10 cellular contexts compared by ENCODE assay signal in the genomic region with DNA sequence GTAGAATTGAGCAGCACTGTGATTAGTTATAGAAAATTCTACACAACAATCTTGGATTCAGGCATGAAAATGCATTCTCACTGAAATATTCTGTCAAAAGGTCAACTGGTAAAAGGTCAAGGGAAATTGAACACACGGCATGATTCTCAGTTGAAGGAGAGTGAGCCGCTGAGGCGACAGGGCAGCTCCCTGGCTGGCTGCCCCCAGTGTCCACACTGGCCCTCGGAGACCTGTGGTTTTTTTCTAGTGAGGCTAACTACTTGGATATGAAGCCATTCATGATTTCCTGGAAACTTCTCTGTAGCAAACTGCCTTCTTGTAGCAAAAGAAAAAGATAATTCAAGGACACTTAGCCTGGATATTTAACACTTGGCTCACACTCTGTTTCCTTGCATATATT. TPM values are rescaled to one million over a fixed set of nuclear protein-coding genes. Genes with fewer than 3 reads are reported as not detected.
DNase-seq lines count a peak whose midpoint lies in the region; ATAC-seq and TF ChIP-seq lines count a peak whose summit lies in the region.
"Had no signal": no experiment of that assay in that cellular context is flagged by ENCODE, and none has a peak within 500 bp of the region (broad histone marks: within the 10 kb centered on the region; RNA-seq: fewer than 3 reads in every experiment).

No MANE protein-coding gene starts in this region.

- TF ChIP-seq CTCF in coronary artery (IDR thresholded peaks at IDR 0.05) = no peak
- no peak for TF ChIP-seq CTCF in lower lobe of right lung (IDR thresholded peaks at IDR 0.05)
- TF ChIP-seq CTCF in thyroid gland (IDR thresholded peaks at IDR 0.05) = no peak
- TF ChIP-seq CTCF in activated CD8-positive, alpha-beta T cell treated with anti-CD3 and anti-CD28 coated beads for 36 hours (IDR thresholded peaks at IDR 0.05) = no peak

- no peak for TF ChIP-seq POLR2A in thyroid gland (IDR thresholded peaks at IDR 0.05)

- no peaks in the 10 kb centered on the region for H3K36me3 ChIP-seq in lower lobe of right lung
- H3K36me3 ChIP-seq in thyroid gland = no peaks in the 10 kb centered on the region

- H3K4me3 ChIP-seq in coronary artery = peak overlapping the region; percentile 41
- H3K4me3 ChIP-seq in lower lobe of right lung = peak overlapping the region; percentile 17
- no peak overlapping the region for H3K4me3 ChIP-seq in thyroid gland (replicated peaks in 1 of 3)

- H3K9me3 ChIP-seq in lower lobe of right lung = no peaks in the 10 kb centered on the region
- H3K9me3 ChIP-seq in thyroid gland = no peaks in the 10 kb centered on the region

- peaks cover 2% of the 10 kb centered on the region for H3K27me3 Mint-ChIP-seq in activated CD8-positive, alpha-beta T cell treated with anti-CD3 and anti-CD28 coated beads for 36 hours

- no peaks in the 10 kb centered on the region for H3K4me1 Mint-ChIP-seq in activated CD8-positive, alpha-beta T cell treated with anti-CD3 and anti-CD28 coated beads for 36 hours (ENCODE audit: low read depth)

- ATAC-seq in lower lobe of right lung (peak; percentile 94), HG02840 (IDR thresholded peaks at IDR 0.05; ENCODE audit: low FRiP score, unreplicated experiment) (no peak)
- no peak for ATAC-seq in activated CD8-positive, alpha-beta T cell treated with anti-CD3 and anti-CD28 coated beads for 36 hours

- 5 to 12% methylated on average over 4 of the region's 4 CpGs for WGBS in thyroid gland, 2 donors

- no peak overlapping the region for H3K27ac Mint-ChIP-seq in activated CD8-positive, alpha-beta T cell treated with anti-CD3 and anti-CD28 coated beads for 36 hours

- DNase-seq in NCI-H146 treated with DMSO at 0.1 percent for 48 hours (lab: John Stamatoyannopoulos, UW; ENCODE audit: unreplicated experiment) (peak; percentile 55), coronary artery (ENCODE audit: low spot score) (no peak), lower lobe of right lung (peak; percentile 75), thyroid gland (peak; percentile 67 to 75), HUDEP-2 (lab: John Stamatoyannopoulos, UW; ENCODE audit: unreplicated experiment in 76 of 76) (no peak)
- DNase-seq in stimulated activated CD4-positive, alpha-beta T cell treated with anti-CD3 and anti-CD28 coated beads, Interleukin-1b, Interleukin-23, amount 100 ng/mL, for 48 hours = no peak
- no peak for DNase-seq in activated CD8-positive, alpha-beta T cell treated with anti-CD3 and anti-CD28 coated beads for 36 hours
- DNase-seq: activated CD8-positive, alpha-beta memory T cell treated with anti-CD3 and anti-CD28 coated beads, Interleukin-2, amount 50 U/mL, for 4 hours had no signal

- H3K36me3 Mint-ChIP-seq in activated CD8-positive, alpha-beta T cell treated with anti-CD3 and anti-CD28 coated beads for 36 hours (ENCODE audit: low read depth) = no peaks in the 10 kb centered on the region

- H3K27me3 ChIP-seq in lower lobe of right lung (ENCODE audit: low read depth) = no peaks in the 10 kb centered on the region
- no peaks in the 10 kb centered on the region for H3K27me3 ChIP-seq in thyroid gland

- CTCF ChIA-PET in activated CD8-positive, alpha-beta T cell treated with anti-CD3 and anti-CD28 coated beads for 36 hours (lab: Charles Lee) = no interaction called here

- H3K27ac ChIP-seq in coronary artery (peak overlapping the region in 1 of 2 donors; percentile 74), lower lobe of right lung (peak overlapping the region; percentile 61), thyroid gland (peak overlapping the region; percentile 75 to 91 (median 84))

- POLR2A ChIA-PET in activated CD8-positive, alpha-beta T cell treated with anti-CD3 and anti-CD28 coated beads for 36 hours (lab: Charles Lee) = no interaction called here

- H3K9me3 Mint-ChIP-seq in activated CD8-positive, alpha-beta T cell treated with anti-CD3 and anti-CD28 coated beads for 36 hours = no peaks in the 10 kb centered on the region

- intact Hi-C loops in lower lobe of right lung (cut with DNase I) = no loop called here
- intact Hi-C loops in thyroid gland (cut with DNase I) = no loop called here
- intact Hi-C loops in activated CD8-positive, alpha-beta T cell treated with anti-CD3 and anti-CD28 coated beads for 36 hours (cut with micrococcal nuclease) = no loop called here

- no peak overlapping the region for H3K4me3 Mint-ChIP-seq in activated CD8-positive, alpha-beta T cell treated with anti-CD3 and anti-CD28 coated beads for 36 hours

- peaks cover 29% of the 10 kb centered on the region for H3K4me1 ChIP-seq in lower lobe of right lung
- H3K4me1 ChIP-seq in thyroid gland = peaks cover 34 to 36% of the 10 kb centered on the region in 2 donors

RNA-seq across cellular contexts. Expression of a gene that starts 37.2 kb away (rescaled TPM):
- total RNA-seq in lower lobe of right lung = 0.21 TPM
- total RNA-seq in thyroid gland = not detected
- total RNA-seq in activated CD8-positive, alpha-beta T cell treated with anti-CD3 and anti-CD28 coated beads for 36 hours = not detected
- total RNA-seq: esophagus mucosa had no signal

RNA-seq across cellular contexts. Expression of a gene that starts 43.0 kb away (rescaled TPM):
- total RNA-seq in lower lobe of right lung (5.6 TPM), thyroid gland (not detected)
- total RNA-seq in activated CD8-positive, alpha-beta T cell treated with anti-CD3 and anti-CD28 coated beads for 36 hours = not detected

Comparison
In these comparisons a context has a peak if more than half of its experiments do, and no peak if none do; other contexts are left out.
1. DNase-seq: peak in NCI-H146 treated with DMSO at 0.1 percent for 48 hours (single experiment), lower lobe of right lung (single experiment) and thyroid gland (2 of 2); none in coronary artery (single experiment), HUDEP-2 (0 of 76), stimulated activated CD4-positive, alpha-beta T cell treated with anti-CD3 and anti-CD28 coated beads, Interleukin-1b, Interleukin-23, amount 100 ng/mL, for 48 hours (single experiment) and activated CD8-positive, alpha-beta T cell treated with anti-CD3 and anti-CD28 coated beads for 36 hours (single experiment).
2. H3K4me3 ChIP-seq: peak in coronary artery (single experiment) and lower lobe of right lung (single experiment); none in thyroid gland (0 of 3).
3. ATAC-seq: peak in lower lobe of right lung (2 of 2); none in HG02840 (single experiment) and activated CD8-positive, alpha-beta T cell treated with anti-CD3 and anti-CD28 coated beads for 36 hours (single experiment).